ENCODE assay signal across 9 cellular contexts in the genomic region with DNA sequence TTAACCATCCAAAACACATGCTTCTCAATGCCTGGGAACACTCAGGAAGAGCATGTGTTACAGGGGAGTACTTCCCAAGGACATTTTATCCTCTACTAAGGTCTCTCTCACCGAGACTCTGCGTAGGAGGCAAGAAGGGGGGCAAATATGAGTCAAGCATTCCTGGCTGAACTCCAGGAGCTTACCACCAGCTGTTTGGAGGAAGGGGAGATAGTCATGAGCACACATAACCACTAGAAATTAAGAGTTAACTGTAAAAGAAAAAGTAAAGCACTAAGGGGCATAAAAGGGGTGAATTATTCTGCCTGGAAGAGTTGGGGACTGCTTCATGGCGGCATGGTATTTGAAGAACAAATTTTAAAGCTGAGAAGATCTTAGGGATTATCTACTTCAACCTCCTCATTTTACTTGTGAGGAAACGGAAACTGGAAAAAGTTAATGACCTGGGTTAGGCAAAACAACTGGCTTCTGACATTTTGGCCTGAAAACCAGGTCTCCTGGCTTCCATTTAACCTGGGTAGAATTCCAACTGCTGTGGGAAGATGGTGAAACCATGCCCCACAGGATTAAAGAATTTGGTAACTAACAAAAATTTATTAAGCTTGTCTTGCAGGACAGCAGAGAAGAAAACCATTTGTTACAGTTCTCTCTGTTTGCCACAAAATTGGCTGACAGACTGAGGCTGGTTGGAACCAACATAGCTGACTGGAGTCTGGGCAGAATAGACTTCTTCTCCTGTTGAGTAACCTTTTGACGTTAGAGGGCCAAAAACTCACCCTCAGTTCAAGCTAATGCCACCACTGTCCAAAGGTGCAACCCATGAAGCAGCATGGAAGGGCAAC.
DNase-seq lines count a peak whose midpoint lies in the region; ATAC-seq, FAIRE-seq and TF ChIP-seq lines count a peak whose summit lies in the region.
"Had no signal": no experiment of that assay in that cellular context is flagged by ENCODE, and none has a peak within 500 bp of the region (broad histone marks: within the 10 kb centered on the region; RNA-seq: fewer than 3 reads in every experiment).

No MANE protein-coding gene starts in this region.

- no peak for TF ChIP-seq CTCF in body of pancreas (IDR thresholded peaks at IDR 0.05)

- intact Hi-C loops in Right ventricle myocardium inferior (cut with DNase I): loop anchor here (5.0 kb wide), 1 partner anchor 86 kb away; a partner anchor contains a TSS
- intact Hi-C loops in cardiac septum (cut with DNase I): loop anchor here (5.0 kb wide), 1 partner anchor 86 kb away; a partner anchor contains a TSS
- intact Hi-C loops in body of pancreas (cut with DNase I): no loop called here

- no peaks in the 10 kb centered on the region for H3K36me3 ChIP-seq in body of pancreas (replicated peaks in 1 of 2; ENCODE audit: insufficient read depth in 1 of 2, low read depth in 2 of 2)
- peaks cover 20% of the 10 kb centered on the region; the same call in 1 of the 2 replicates for H3K36me3 ChIP-seq in Karpas-422 (ENCODE audit: insufficient read depth, low read length)

- H3K79me2 ChIP-seq in Karpas-422 (ENCODE audit: low read length): peaks cover 83% of the 10 kb centered on the region

- DNase-seq in Right ventricle myocardium inferior (ENCODE audit: missing footprints) (peak; percentile 57), cardiac septum (ENCODE audit: low spot score) (no peak), body of pancreas (peak in 3 of 4 donors; percentile 23 to 47 (median 30)), kidney tubule cell (ENCODE audit: low spot score) (peak; percentile 87), H54 (ENCODE audit: insufficient read length, low spot score) (no peak), Karpas-422 (no peak)
- DNase-seq: CD4-positive, CD25-positive, alpha-beta regulatory T cell had no signal

- no peaks in the 10 kb centered on the region for H3K9me3 ChIP-seq in body of pancreas
- H3K9me3 ChIP-seq in Karpas-422 (ENCODE audit: low read length): no peaks in the 10 kb centered on the region

- H3K4me2 ChIP-seq in Karpas-422 (ENCODE audit: low read depth, low read length, poor library complexity, severe bottlenecking): no peak overlapping the region

- no peaks in the 10 kb centered on the region for H3K9me2 ChIP-seq in Karpas-422 (replicated peaks; ENCODE audit: insufficient read depth, low read length)

- H3K4me1 ChIP-seq in body of pancreas (peaks cover 6% of the 10 kb centered on the region), Karpas-422 (ENCODE audit: low read length) (peaks cover 2% of the 10 kb centered on the region; the same call in 1 of the 2 replicates)

- no peaks in the 10 kb centered on the region for H3K27me3 ChIP-seq in body of pancreas
- no peaks in the 10 kb centered on the region for H3K27me3 ChIP-seq in Karpas-422 (ENCODE audit: low read length)

- no peak overlapping the region for H3K27ac ChIP-seq in body of pancreas
- no peak overlapping the region for H3K27ac ChIP-seq in Karpas-422 (ENCODE audit: low read length)

- no peak overlapping the region for H2AFZ ChIP-seq in Karpas-422 (ENCODE audit: low read length)

- WGBS in body of pancreas, 2 donors: 57 to 61% methylated on average over 5 of the region's 5 CpGs

- no peaks in the 10 kb centered on the region for H4K20me1 ChIP-seq in Karpas-422 (ENCODE audit: insufficient read depth, low read depth, low read length)

- no peak overlapping the region for H3K4me3 ChIP-seq in body of pancreas
- no peak overlapping the region for H3K4me3 ChIP-seq in Karpas-422 (ENCODE audit: low read length)

- TF ChIP-seq POLR2A in body of pancreas (IDR thresholded peaks at IDR 0.05) (no peak), H54 (IDR thresholded peaks at IDR 0.05; ENCODE audit: low read depth, low read length) (no peak)

- FAIRE-seq in H54 (lab: Jason Lieb, UNC): no peak

- no peak overlapping the region for H3K9ac ChIP-seq in Karpas-422 (ENCODE audit: low read length)

- ATAC-seq in Right ventricle myocardium inferior (peak; percentile 90), body of pancreas (peak; percentile 40), HG02884 (IDR thresholded peaks at IDR 0.05; ENCODE audit: unreplicated experiment) (no peak), GM19467 (IDR thresholded peaks at IDR 0.05; ENCODE audit: unreplicated experiment) (no peak)

Comparison
In these comparisons a context has a peak if more than half of its experiments do, and no peak if none do; other contexts are left out.
1. DNase-seq: peak in Right ventricle myocardium inferior (single experiment), body of pancreas (3 of 4) and kidney tubule cell (single experiment); none in cardiac septum (single experiment), H54 (single experiment) and Karpas-422 (single experiment).
2. ATAC-seq: peak in Right ventricle myocardium inferior (single experiment) and body of pancreas (single experiment); none in HG02884 (single experiment) and GM19467 (single experiment).